10 cellular contexts compared by ENCODE assay signal in genomic region chr6:75349262-75349984, GRCh38.
A peak's percentile ranks its signal among the peaks of the same experiment; 100 is the strongest.
DNase-seq lines count a peak whose midpoint lies in the region; ATAC-seq and TF ChIP-seq lines count a peak whose summit lies in the region.
"Had no signal": no experiment of that assay in that cellular context is flagged by ENCODE, and none has a peak within 500 bp of the region (broad histone marks: within the 10 kb centered on the region; RNA-seq: fewer than 3 reads in every experiment).

No MANE protein-coding gene starts in this region.

- H3K4me1 ChIP-seq in Panc1 (ENCODE audit: control insufficient read depth, insufficient read depth, low read length) (peaks cover 10% of the 10 kb centered on the region), heart left ventricle (peaks cover 0 to 30% (median 18%) of the 10 kb centered on the region in 12 donors)

- DNase-seq in GM12865 (ENCODE audit: low read depth): peak; percentile 34
- DNase-seq in Panc1 (ENCODE audit: low read depth, low spot score): no peak
- DNase-seq in heart left ventricle: peak in 4 of 5 donors; percentile 42 to 63 (median 44)
- DNase-seq in renal cortical epithelial cell (ENCODE audit: low read depth): peak; percentile 72
- DNase-seq in activated CD4-positive, alpha-beta T cell treated with anti-CD3 and anti-CD28 coated beads, Interleukin-2, amount 50 U/mL, for 1 hour: no peak
- no peak for DNase-seq in hippocampal formation (lab: John Stamatoyannopoulos, UW)
- DNase-seq in midbrain (lab: John Stamatoyannopoulos, UW): no peak

- H3K27ac ChIP-seq in Panc1 (ENCODE audit: low read length): peak overlapping the region; percentile 32; the same call in 1 of the 2 replicates
- peak overlapping the region in 10 of 12 donors; percentile 11 to 63 (median 40) for H3K27ac ChIP-seq in heart left ventricle
- H3K27ac ChIP-seq: HL-60 had no signal

- H3K4me3 ChIP-seq in GM12865 (ENCODE audit: low read depth, low read length) (peak overlapping the region; percentile 21), Panc1 (ENCODE audit: low read depth in 2 of 2, low read length in 2 of 2) (peak overlapping the region; percentile 21 to 32), heart left ventricle (peak overlapping the region in 9 of 12 donors; percentile 21 to 50 (median 34))

- H3K36me3 ChIP-seq in Panc1 (ENCODE audit: control insufficient read depth, insufficient read depth, low read length): no peaks in the 10 kb centered on the region
- H3K36me3 ChIP-seq in heart left ventricle: peaks cover 0 to 49% (median 20%) of the 10 kb centered on the region in 9 donors

- H3K9me3 ChIP-seq in Panc1 (ENCODE audit: control insufficient read depth, insufficient read depth, low read depth, low read length): no peaks in the 10 kb centered on the region
- H3K9me3 ChIP-seq in heart left ventricle: no peaks in the 10 kb centered on the region

- no peak for TF ChIP-seq POLR2A in heart left ventricle (IDR thresholded peaks at IDR 0.05)

- H3K27me3 ChIP-seq in Panc1 (ENCODE audit: control insufficient read depth, insufficient read depth, low read length): peaks cover 5% of the 10 kb centered on the region; the same call in 1 of the 2 replicates
- no peaks in the 10 kb centered on the region for H3K27me3 ChIP-seq in heart left ventricle

- WGBS in heart left ventricle, 4 donors: 4 to 7% (median 5%) methylated on average over 15 to 24 of the region's 24 CpGs

- intact Hi-C loops in Panc1 (cut with micrococcal nuclease; ENCODE audit: unreplicated experiment) (no loop called here), heart left ventricle (cut with DNase I) (loop anchor here in 2 of 10 donors (5.0 kb wide), 1 partner anchor 42 kb away; no protein-coding TSS in a partner anchor)

- in situ Hi-C loops in Panc1 (cut with HindIII; ENCODE audit: low pct_unique_long_range_greater_than_20kb, low sequenced_read_pairs): no loop called here

- CTCF ChIA-PET in Panc1 (lab: Charles Lee): no interaction called here

- POLR2A ChIA-PET in Panc1 (lab: Charles Lee): no interaction called here

- BruUV-seq in Panc1 (replicated peaks; lab: Mats Ljungman, UMichigan): no TSS peak

- TF ChIP-seq CTCF in GM12865 (IDR thresholded peaks at IDR 0.05; ENCODE audit: insufficient read depth, low read depth, low read length, missing control alignments) (peak; percentile 1), Panc1 (IDR thresholded peaks at IDR 0.05) (no peak), heart left ventricle (IDR thresholded peaks at IDR 0.05) (peak in 3 of 12 donors; percentile 7 to 29 (median 23))

- ATAC-seq in Panc1: peak; percentile 80
- peak; percentile 32 to 68 (median 54) for ATAC-seq in heart left ventricle
- ATAC-seq in GM21786 (IDR thresholded peaks at IDR 0.05; ENCODE audit: unreplicated experiment): no peak
- ATAC-seq: activated T-helper 17 cell treated with anti-CD3 and anti-CD28 coated beads, Interleukin-2, amount 50 U/mL, for 72 hours had no signal

Comparison
In these comparisons a context has a peak if more than half of its experiments do, and no peak if none do; other contexts are left out.
1. DNase-seq: peak in GM12865 (single experiment), heart left ventricle (4 of 5) and renal cortical epithelial cell (single experiment); none in Panc1 (single experiment), activated CD4-positive, alpha-beta T cell treated with anti-CD3 and anti-CD28 coated beads, Interleukin-2, amount 50 U/mL, for 1 hour (single experiment), hippocampal formation (0 of 2) and midbrain (single experiment).
2. Peak in every context shown above with its lines, with median percentiles within 50 percentile points of each other: H3K4me3 ChIP-seq.